In genomic region chr6:63802606-63803206, GRCh38 we compare ENCODE assay signal across 9 cellular contexts.
A peak's percentile ranks its signal among the peaks of the same experiment; 100 is the strongest.
DNase-seq lines count a peak whose midpoint lies in the region; ATAC-seq and TF ChIP-seq lines count a peak whose summit lies in the region.
"Had no signal": no experiment of that assay in that cellular context is flagged by ENCODE, and none has a peak within 500 bp of the region (broad histone marks: within the 10 kb centered on the region; RNA-seq: fewer than 3 reads in every experiment).

No MANE protein-coding gene starts in this region.

- H3K9me3 Mint-ChIP-seq in chondrocyte (ENCODE audit: low read depth), result no peaks in the 10 kb centered on the region
- no peaks in the 10 kb centered on the region for H3K9me3 Mint-ChIP-seq in activated T-cell treated with anti-CD3 and anti-CD28 coated beads, Interleukin-2, amount 50 U/mL, for 72 hours
- H3K9me3 Mint-ChIP-seq in activated CD8-positive, alpha-beta memory T cell treated with anti-CD3 and anti-CD28 coated beads, Interleukin-2, amount 10 ng/mL, durations not matched to agents 7 days and 5 days (ENCODE audit: low read depth), result no peaks in the 10 kb centered on the region
- H3K9me3 Mint-ChIP-seq: stimulated activated naive CD8-positive, alpha-beta T cell treated with anti-CD3 and anti-CD28 coated beads, Interleukin-15, Interleukin-2, amounts not matched to agents 100 ng/mL and 50 ng/mL, for 24 hours had no signal

- H3K27ac ChIP-seq in neural cell (ENCODE audit: low read length), result no peak overlapping the region

- H3F3A ChIP-seq in neural cell (ENCODE audit: insufficient read depth, low read length, poor library complexity, severe bottlenecking), result no peaks in the 10 kb centered on the region

- H3K36me3 Mint-ChIP-seq in chondrocyte (ENCODE audit: low read depth), result no peaks in the 10 kb centered on the region
- no peaks in the 10 kb centered on the region for H3K36me3 Mint-ChIP-seq in activated T-cell treated with anti-CD3 and anti-CD28 coated beads, Interleukin-2, amount 50 U/mL, for 72 hours (ENCODE audit: insufficient read depth in 2 of 2)
- no peaks in the 10 kb centered on the region for H3K36me3 Mint-ChIP-seq in activated CD8-positive, alpha-beta memory T cell treated with anti-CD3 and anti-CD28 coated beads, Interleukin-2, amount 10 ng/mL, durations not matched to agents 7 days and 5 days

- H3K27ac Mint-ChIP-seq in chondrocyte (ENCODE audit: unreplicated experiment), result no peak overlapping the region
- no peak overlapping the region for H3K27ac Mint-ChIP-seq in activated T-cell treated with anti-CD3 and anti-CD28 coated beads, Interleukin-2, amount 50 U/mL, for 72 hours
- H3K27ac Mint-ChIP-seq in activated CD8-positive, alpha-beta memory T cell treated with anti-CD3 and anti-CD28 coated beads, Interleukin-2, amount 10 ng/mL, durations not matched to agents 7 days and 5 days, result no peak overlapping the region
- H3K27ac Mint-ChIP-seq: stimulated activated naive CD8-positive, alpha-beta T cell treated with anti-CD3 and anti-CD28 coated beads, Interleukin-15, Interleukin-2, amounts not matched to agents 100 ng/mL and 50 ng/mL, for 24 hours had no signal

- H3K4me2 ChIP-seq in neural cell (ENCODE audit: low read length), result no peak overlapping the region

- CTCF ChIA-PET in GM10248 (lab: Yijun Ruan, JAX), result interaction anchor here (0.6 to 5.5 kb wide), 26 partner anchors 8 to 1993 kb away, joined by 3 to 58 read pairs (median 4); no protein-coding TSS in a partner anchor
- CTCF ChIA-PET in activated CD8-positive, alpha-beta memory T cell treated with anti-CD3 and anti-CD28 coated beads, Interleukin-2, amount 10 ng/mL, durations not matched to agents 7 days and 5 days (lab: Charles Lee), result interaction anchor here (0.6 to 2.7 kb wide), 4 partner anchors 204 to 454 kb away, joined by 3 to 14 read pairs (median 8); no protein-coding TSS in a partner anchor

- no peak overlapping the region for H3K9ac ChIP-seq in neural cell (ENCODE audit: low read length)

- no peaks in the 10 kb centered on the region for H4K20me1 ChIP-seq in neural cell (ENCODE audit: insufficient read depth)

- H3K27me3 Mint-ChIP-seq in chondrocyte (ENCODE audit: low read depth), result peaks cover 5% of the 10 kb centered on the region
- peaks cover 6% of the 10 kb centered on the region for H3K27me3 Mint-ChIP-seq in activated T-cell treated with anti-CD3 and anti-CD28 coated beads, Interleukin-2, amount 50 U/mL, for 72 hours (ENCODE audit: low read depth)
- H3K27me3 Mint-ChIP-seq in activated CD8-positive, alpha-beta memory T cell treated with anti-CD3 and anti-CD28 coated beads, Interleukin-2, amount 10 ng/mL, durations not matched to agents 7 days and 5 days, result peaks cover 5% of the 10 kb centered on the region

- no peak for TF ChIP-seq EP300 in neural cell (conservative IDR thresholded peaks at IDR 0.05; ENCODE audit: poor library complexity, severe bottlenecking)

- H3K4me3 Mint-ChIP-seq in chondrocyte (ENCODE audit: unreplicated experiment), result no peak overlapping the region
- H3K4me3 Mint-ChIP-seq in activated T-cell treated with anti-CD3 and anti-CD28 coated beads, Interleukin-2, amount 50 U/mL, for 72 hours, result no peak overlapping the region
- no peak overlapping the region for H3K4me3 Mint-ChIP-seq in activated CD8-positive, alpha-beta memory T cell treated with anti-CD3 and anti-CD28 coated beads, Interleukin-2, amount 10 ng/mL, durations not matched to agents 7 days and 5 days
- H3K4me3 Mint-ChIP-seq: stimulated activated naive CD8-positive, alpha-beta T cell treated with anti-CD3 and anti-CD28 coated beads, Interleukin-15, Interleukin-2, amounts not matched to agents 100 ng/mL and 50 ng/mL, for 24 hours had no signal

- H3K4me1 Mint-ChIP-seq in chondrocyte (ENCODE audit: low read depth), result peaks cover 24% of the 10 kb centered on the region
- no peaks in the 10 kb centered on the region for H3K4me1 Mint-ChIP-seq in activated T-cell treated with anti-CD3 and anti-CD28 coated beads, Interleukin-2, amount 50 U/mL, for 72 hours (ENCODE audit: low read depth)
- H3K4me1 Mint-ChIP-seq in activated CD8-positive, alpha-beta memory T cell treated with anti-CD3 and anti-CD28 coated beads, Interleukin-2, amount 10 ng/mL, durations not matched to agents 7 days and 5 days, result peaks cover 7% of the 10 kb centered on the region

- no peak overlapping the region for H2AFZ ChIP-seq in neural cell (ENCODE audit: low read depth, low read length)

- H3K27me3 ChIP-seq in neural cell (ENCODE audit: insufficient read depth, low read depth, low read length), result no peaks in the 10 kb centered on the region

- POLR2A ChIA-PET in GM10248 (lab: Yijun Ruan, JAX), result interaction anchor here (0.7 kb wide), 1 partner anchor 476 kb away, joined by 3 read pairs; no protein-coding TSS in a partner anchor

- DNase-seq in GM10248 (ENCODE audit: extremely low spot score) (peak; percentile 23), chondrocyte (ENCODE audit: low spot score) (no peak), NCI-H1436 (lab: John Stamatoyannopoulos, UW) (no peak)
- no peak for DNase-seq in activated T-cell treated with anti-CD3 and anti-CD28 coated beads, Interleukin-2, amount 50 U/mL, for 72 hours
- DNase-seq in activated CD8-positive, alpha-beta memory T cell treated with anti-CD3 and anti-CD28 coated beads, Interleukin-2, amount 10 ng/mL, durations not matched to agents 7 days and 5 days, result no peak

- no peaks in the 10 kb centered on the region for H3K9me3 ChIP-seq in neural cell (ENCODE audit: low read length)

- peak; percentile 61 for TF ChIP-seq CTCF in GM10248 (IDR thresholded peaks at IDR 0.05; ENCODE audit: control extremely low read depth, extremely low read depth, low read depth, missing control alignments)
- TF ChIP-seq CTCF in LNCAP (IDR thresholded peaks at IDR 0.05), result peak; percentile 77
- TF ChIP-seq CTCF in chondrocyte (IDR thresholded peaks at IDR 0.05), result peak; percentile 87
- TF ChIP-seq CTCF in neural cell (IDR thresholded peaks at IDR 0.05; ENCODE audit: poor library complexity, severe bottlenecking), result peak; percentile 77

- H3K79me2 ChIP-seq in neural cell (replicated peaks; ENCODE audit: insufficient read depth, low read length), result no peaks in the 10 kb centered on the region

- peak; percentile 82 for TF ChIP-seq RAD21 in neural cell (conservative IDR thresholded peaks at IDR 0.05)

- no peak overlapping the region for H3K4me3 ChIP-seq in neural cell (ENCODE audit: low read length)

- H3K9me2 ChIP-seq in neural cell (ENCODE audit: insufficient read depth, low read length), result no peaks in the 10 kb centered on the region

- ATAC-seq in activated T-cell treated with anti-CD3 and anti-CD28 coated beads, Interleukin-2, amount 50 U/mL, for 72 hours (replicated peaks in 1 of 2), result no peak
- ATAC-seq in HG03139 (IDR thresholded peaks at IDR 0.05; ENCODE audit: unreplicated experiment), result no peak
- no peak for ATAC-seq in activated CD8-positive, alpha-beta memory T cell treated with anti-CD3 and anti-CD28 coated beads, Interleukin-2, amount 10 ng/mL, durations not matched to agents 7 days and 5 days

- no peaks in the 10 kb centered on the region for H3K36me3 ChIP-seq in neural cell (ENCODE audit: insufficient read depth, low read length)

TF ChIP-seq in neural cell, 6 proteins besides CTCF, POLR2A, EP300 and RAD21:
- TF ChIP-seq MXI1 (conservative IDR thresholded peaks at IDR 0.05; ENCODE audit: poor library complexity, severe bottlenecking) (no peak), REST (IDR thresholded peaks at IDR 0.05; ENCODE audit: borderline replicate concordance) (no peak), SMC3 (conservative IDR thresholded peaks at IDR 0.05; ENCODE audit: poor library complexity) (peak; percentile 78)
